In genomic region chr7:76358053-76358477, GRCh38 we compare ENCODE assay signal across 8 cellular contexts. TPM values are rescaled to one million over a fixed set of nuclear protein-coding genes. Genes with fewer than 3 reads are reported as not detected.
A peak's percentile ranks its signal among the peaks of the same experiment; 100 is the strongest.
DNase-seq lines count a peak whose midpoint lies in the region; FAIRE-seq and TF ChIP-seq lines count a peak whose summit lies in the region.

No MANE protein-coding gene starts in this region.

- H4K20me1 ChIP-seq in SU-DHL-6 (ENCODE audit: low read depth, low read length) (peaks cover 38% of the 10 kb centered on the region), astrocyte (ENCODE audit: insufficient read depth, low read length) (peaks cover 51% of the 10 kb centered on the region)

- H3K36me3 ChIP-seq in SU-DHL-6 (ENCODE audit: low read length) (peaks cover 30% of the 10 kb centered on the region), astrocyte (ENCODE audit: insufficient read depth, low read length) (peaks cover 16% of the 10 kb centered on the region), iPS DF 6.9 (ENCODE audit: control insufficient read depth, insufficient read depth, low read length) (peaks cover 2% of the 10 kb centered on the region; the same call in 1 of the 2 replicates), skeletal muscle tissue (ENCODE audit: control insufficient read depth in 3 of 3, insufficient read depth in 3 of 3, low read length in 3 of 3) (peaks cover 0 to 2% (median 0%) of the 10 kb centered on the region in 3 donors)

- H3K9me2 ChIP-seq in SU-DHL-6 (replicated peaks; ENCODE audit: insufficient read depth, low read length) = no peaks in the 10 kb centered on the region

- no peak for FAIRE-seq in astrocyte (lab: Jason Lieb, UNC)

- no peaks in the 10 kb centered on the region for H3K9me3 ChIP-seq in SU-DHL-6 (ENCODE audit: insufficient read depth, low read length)
- no peaks in the 10 kb centered on the region for H3K9me3 ChIP-seq in astrocyte (ENCODE audit: insufficient read depth, low read depth, low read length)
- no peaks in the 10 kb centered on the region for H3K9me3 ChIP-seq in iPS DF 6.9 (ENCODE audit: control insufficient read depth, insufficient read depth, low read length)
- no peaks in the 10 kb centered on the region for H3K9me3 ChIP-seq in skeletal muscle tissue (ENCODE audit: control insufficient read depth in 3 of 3, low read length in 3 of 3)

- H3F3A ChIP-seq in SU-DHL-6 (ENCODE audit: insufficient read depth) = peaks cover 4% of the 10 kb centered on the region; the same call in 1 of the 2 replicates

- peaks cover 21% of the 10 kb centered on the region for H3K36me3 Mint-ChIP-seq in astrocyte (ENCODE audit: low read depth, unreplicated experiment)

- DNase-seq in COR-L47 (lab: John Stamatoyannopoulos, UW) (peak; percentile 51), GM20000 (ENCODE audit: low spot score) (peak; percentile 45), HT1080 (ENCODE audit: low read depth) (peak; percentile 42), astrocyte (ENCODE audit: low read depth) (no peak), iPS DF 6.9 (ENCODE audit: low read depth, low spot score) (no peak), middle frontal gyrus (ENCODE audit: extremely low spot score, low spot score) (no peak)

- no peak for TF ChIP-seq CTCF in GM20000 (IDR thresholded peaks at IDR 0.05; ENCODE audit: extremely low read depth, missing control alignments)
- TF ChIP-seq CTCF in SU-DHL-6 (IDR thresholded peaks at IDR 0.05; ENCODE audit: insufficient read depth, low read length, poor library complexity, severe bottlenecking) = no peak
- no peak for TF ChIP-seq CTCF in astrocyte (IDR thresholded peaks at IDR 0.05; ENCODE audit: insufficient read depth, low read depth, low read length)

- WGBS in iPS DF 6.9 (ENCODE audit: insufficient coverage, insufficient read length) = no CpG with 5 or more reads among the region's 24 CpGs

- H3K9ac ChIP-seq in SU-DHL-6 (ENCODE audit: low read length) (peak overlapping the region; percentile 99), astrocyte (ENCODE audit: low read length) (peak overlapping the region; percentile 95), skeletal muscle tissue (ENCODE audit: low read depth in 1 of 3, low read length in 3 of 3) (peak overlapping the region; percentile 89 to 98 (median 95))

- H3K27me3 ChIP-seq in SU-DHL-6 (ENCODE audit: low read length) = no peaks in the 10 kb centered on the region
- H3K27me3 ChIP-seq in astrocyte (ENCODE audit: insufficient read depth, low read length) = no peaks in the 10 kb centered on the region
- no peaks in the 10 kb centered on the region for H3K27me3 ChIP-seq in iPS DF 6.9 (ENCODE audit: control insufficient read depth, insufficient read depth, low read length)
- H3K27me3 ChIP-seq in skeletal muscle tissue (ENCODE audit: control insufficient read depth in 3 of 3, insufficient read depth in 3 of 3, low read length in 3 of 3) = no peaks in the 10 kb centered on the region

- no peaks in the 10 kb centered on the region for H3K9me3 Mint-ChIP-seq in astrocyte (ENCODE audit: unreplicated experiment)

- peak overlapping the region; percentile 98 for H3K4me3 Mint-ChIP-seq in astrocyte (ENCODE audit: unreplicated experiment)

- H3K4me1 Mint-ChIP-seq in astrocyte (ENCODE audit: low read depth, unreplicated experiment) = peaks cover 18% of the 10 kb centered on the region

- no peaks in the 10 kb centered on the region for H3K27me3 Mint-ChIP-seq in astrocyte (ENCODE audit: low read depth, unreplicated experiment)

- H3K4me1 ChIP-seq in astrocyte (ENCODE audit: insufficient read depth, low read length) = peaks cover 16% of the 10 kb centered on the region
- H3K4me1 ChIP-seq in iPS DF 6.9 (ENCODE audit: control insufficient read depth, insufficient read depth, low read length) = peaks cover 6% of the 10 kb centered on the region; the same call in 1 of the 2 replicates
- H3K4me1 ChIP-seq in skeletal muscle tissue (ENCODE audit: control insufficient read depth in 3 of 3, insufficient read depth in 3 of 3, low read length in 3 of 3) = peaks cover 30 to 39% (median 31%) of the 10 kb centered on the region in 3 donors

- H3K27ac Mint-ChIP-seq in astrocyte (ENCODE audit: unreplicated experiment) = peak overlapping the region; percentile 95

- H3K79me2 ChIP-seq in SU-DHL-6 (ENCODE audit: insufficient read depth, low read length) = peaks cover 57% of the 10 kb centered on the region
- H3K79me2 ChIP-seq in astrocyte (ENCODE audit: insufficient read depth, low read length) = peaks cover 57% of the 10 kb centered on the region

- H2AFZ ChIP-seq in SU-DHL-6 (ENCODE audit: low read depth, low read length, severe bottlenecking) (peak overlapping the region; percentile 97), astrocyte (ENCODE audit: low read depth, low read length) (no peak overlapping the region)

- H3K4me3 ChIP-seq in SU-DHL-6 (ENCODE audit: insufficient read depth, low read length, poor library complexity, severe bottlenecking) = peak overlapping the region; percentile 76
- H3K4me3 ChIP-seq in astrocyte (ENCODE audit: insufficient read depth, low read depth, low read length) = peak overlapping the region; percentile 95
- H3K4me3 ChIP-seq in iPS DF 6.9 (ENCODE audit: low read length) = peak overlapping the region; percentile 94
- H3K4me3 ChIP-seq in skeletal muscle tissue (ENCODE audit: low read length in 3 of 3) = peak overlapping the region; percentile 91 to 97 (median 96)

- H3K27ac ChIP-seq in SU-DHL-6 (ENCODE audit: low read depth, low read length) = peak overlapping the region; percentile 77
- H3K27ac ChIP-seq in astrocyte (ENCODE audit: low read depth, low read length) = peak overlapping the region; percentile 99
- no peak overlapping the region for H3K27ac ChIP-seq in iPS DF 6.9 (ENCODE audit: low read length)
- H3K27ac ChIP-seq in skeletal muscle tissue (ENCODE audit: low read depth, low read length) = peak overlapping the region; percentile 99

- peak overlapping the region; percentile 91 for H3K4me2 ChIP-seq in SU-DHL-6 (ENCODE audit: low read depth, low read length, poor library complexity, severe bottlenecking)
- H3K4me2 ChIP-seq in astrocyte (ENCODE audit: low read length) = peak overlapping the region; percentile 87

RNA-seq across cellular contexts. Expression of gene YWHAG, which starts 0.7 kb away (rescaled TPM):
- 71.3 and 93.3 TPM in 2 replicates for total RNA-seq in HT1080 (2014; rRNA removed; shearing (Covaris generic))
- 119 and 143 TPM in 2 replicates for polyA plus RNA-seq in HT1080 (2015; cell fraction: cytosol; rRNA removed)
- 112 and 128 TPM in 2 replicates for polyA plus RNA-seq in HT1080 (2015; cell fraction: nucleus; rRNA removed)
- 344 and 351 TPM in 2 replicates for total RNA-seq in astrocyte
- 86.1 TPM for total RNA-seq in skeletal muscle tissue

RNA-seq across cellular contexts. Expression of gene SSC4D, which starts 51.4 kb away (rescaled TPM):
- total RNA-seq in HT1080 (2014; rRNA removed; shearing (Covaris generic)) = 0.23 and 0.73 TPM in 2 replicates
- polyA plus RNA-seq in HT1080 (2015; cell fraction: cytosol; rRNA removed) = 0.58 and 0.77 TPM in 2 replicates
- 0.29 and 0.57 TPM in 2 replicates for polyA plus RNA-seq in HT1080 (2015; cell fraction: nucleus; rRNA removed)
- total RNA-seq in astrocyte (6.0 and 7.4 TPM in 2 replicates), skeletal muscle tissue (1.0 TPM)

RNA-seq across cellular contexts. Expression of gene HSPB1, which starts 55.6 kb away (rescaled TPM):
- 0.43 and 1.2 TPM in 2 replicates for total RNA-seq in HT1080 (2014; rRNA removed; shearing (Covaris generic))
- 3.5 and 11.5 TPM in 2 replicates for polyA plus RNA-seq in HT1080 (2015; cell fraction: cytosol; rRNA removed)
- polyA plus RNA-seq in HT1080 (2015; cell fraction: nucleus; rRNA removed) = 1.4 and 3.0 TPM in 2 replicates
- total RNA-seq in astrocyte (933 and 1,069 TPM in 2 replicates), skeletal muscle tissue (80.4 TPM)

Comparison
In these comparisons a context has a peak if more than half of its experiments do, and no peak if none do; other contexts are left out.
1. DNase-seq: peak in COR-L47 (single experiment), GM20000 (single experiment) and HT1080 (single experiment); none in astrocyte (single experiment), iPS DF 6.9 (single experiment) and middle frontal gyrus (single experiment).
2. RNA of gene HSPB1, which starts 55.6 kb away (total RNA-seq): 933 to 1,069 TPM in astrocyte and 80.4 TPM in skeletal muscle tissue (single experiment); 0.43 to 1.2 TPM in HT1080; every median in the first group is over 10 times any median in the second.
3. Peak in every context shown above with its lines, with median percentiles within 50 percentile points of each other: H3K4me3 ChIP-seq and H3K9ac ChIP-seq.